12 cellular contexts compared by ENCODE assay signal in genomic region chr12:110615171-110615570, GRCh38. TPM values are rescaled to one million over a fixed set of nuclear protein-coding genes. Genes with fewer than 3 reads are reported as not detected.
DNase-seq lines count a peak whose midpoint lies in the region; ATAC-seq and TF ChIP-seq lines count a peak whose summit lies in the region.
"Had no signal": no experiment of that assay in that cellular context is flagged by ENCODE, and none has a peak within 500 bp of the region (broad histone marks: within the 10 kb centered on the region; RNA-seq: fewer than 3 reads in every experiment).

No MANE protein-coding gene starts in this region.

- TF ChIP-seq CTCF in GM13977 (IDR thresholded peaks at IDR 0.05; ENCODE audit: extremely low read depth, insufficient read depth, missing control alignments) (no peak), nephron progenitor cell (IDR thresholded peaks at IDR 0.05) (no peak)

- no peaks in the 10 kb centered on the region for H3K9me3 Mint-ChIP-seq in activated CD4-positive, alpha-beta T cell treated with anti-CD3 and anti-CD28 coated beads for 36 hours (ENCODE audit: low read depth)
- H3K9me3 Mint-ChIP-seq in activated naive CD8-positive, alpha-beta T cell (ENCODE audit: low read depth) = no peaks in the 10 kb centered on the region
- H3K9me3 Mint-ChIP-seq in nephron progenitor cell = no peaks in the 10 kb centered on the region

- H3K4me3 Mint-ChIP-seq in activated CD4-positive, alpha-beta T cell treated with anti-CD3 and anti-CD28 coated beads for 36 hours = peak overlapping the region; percentile 44
- peak overlapping the region; percentile 35 for H3K4me3 Mint-ChIP-seq in activated naive CD8-positive, alpha-beta T cell
- peak overlapping the region; percentile 84 for H3K4me3 Mint-ChIP-seq in nephron progenitor cell

- in situ Hi-C loops in GM13977 (cut with MboI; ENCODE audit: low pct_unique_long_range_greater_than_20kb, low sequenced_read_pairs, unreplicated experiment) = loop anchor here (10.0 kb wide), 1 partner anchor 210 kb away; no protein-coding TSS in a partner anchor
- in situ Hi-C loops in ACHN (cut with HindIII; ENCODE audit: low pct_ligation_motif_present, low pct_unique_long_range_greater_than_20kb, low sequenced_read_pairs) = no loop called here

- no peak for DNase-seq in activated CD4-positive, alpha-beta T cell treated with anti-CD3 and anti-CD28 coated beads for 36 hours
- DNase-seq in activated CD4-positive, alpha-beta T cell treated with anti-CD3 and anti-CD28 coated beads, Interleukin-2, amount 50 U/mL, for 48 hours = no peak
- DNase-seq in GM13977 (ENCODE audit: low spot score) = peak; percentile 45
- no peak for DNase-seq in nephron progenitor cell
- no peak for DNase-seq in NCI-H446 treated with DMSO at 0.1 percent for 48 hours (lab: John Stamatoyannopoulos, UW)
- DNase-seq in SHP77 (lab: John Stamatoyannopoulos, UW) = no peak
- DNase-seq in ACHN = no peak
- DNase-seq: 8988T, erythroblast, Kasumi-1, NCI-H1436 treated with DMSO at 0.1 percent for 48 hours had no signal

- no peaks in the 10 kb centered on the region for H3K36me3 Mint-ChIP-seq in activated CD4-positive, alpha-beta T cell treated with anti-CD3 and anti-CD28 coated beads for 36 hours (ENCODE audit: low read depth)
- peaks cover 3% of the 10 kb centered on the region for H3K36me3 Mint-ChIP-seq in activated naive CD8-positive, alpha-beta T cell
- peaks cover 13% of the 10 kb centered on the region for H3K36me3 Mint-ChIP-seq in nephron progenitor cell (ENCODE audit: low read depth)

- H3K27ac Mint-ChIP-seq in activated CD4-positive, alpha-beta T cell treated with anti-CD3 and anti-CD28 coated beads for 36 hours = no peak overlapping the region
- H3K27ac Mint-ChIP-seq in activated naive CD8-positive, alpha-beta T cell = no peak overlapping the region
- H3K27ac Mint-ChIP-seq in nephron progenitor cell = no peak overlapping the region

- POLR2A ChIA-PET in activated CD4-positive, alpha-beta T cell treated with anti-CD3 and anti-CD28 coated beads for 36 hours (lab: Charles Lee) = interaction anchor here (0.6 to 1.2 kb wide), 3 partner anchors 34 to 184 kb away, joined by 3 to 6 read pairs (median 3); partner anchors contain the start of gene GPN3

- peaks cover 23% of the 10 kb centered on the region for H3K4me1 Mint-ChIP-seq in activated CD4-positive, alpha-beta T cell treated with anti-CD3 and anti-CD28 coated beads for 36 hours
- peaks cover 12% of the 10 kb centered on the region for H3K4me1 Mint-ChIP-seq in activated naive CD8-positive, alpha-beta T cell (ENCODE audit: low read depth)
- H3K4me1 Mint-ChIP-seq in nephron progenitor cell = peaks cover 12% of the 10 kb centered on the region

- H3K27me3 Mint-ChIP-seq in activated CD4-positive, alpha-beta T cell treated with anti-CD3 and anti-CD28 coated beads for 36 hours = no peaks in the 10 kb centered on the region
- H3K27me3 Mint-ChIP-seq in activated naive CD8-positive, alpha-beta T cell = no peaks in the 10 kb centered on the region
- peaks cover 4% of the 10 kb centered on the region for H3K27me3 Mint-ChIP-seq in nephron progenitor cell (ENCODE audit: low read depth, poor library complexity)

- CTCF ChIA-PET in activated CD4-positive, alpha-beta T cell treated with anti-CD3 and anti-CD28 coated beads for 36 hours (lab: Charles Lee) = interaction anchor here (0.6 to 2.9 kb wide), 9 partner anchors 13 to 211 kb away, joined by 3 to 21 read pairs (median 4); partner anchors contain the start of gene ARPC3

- intact Hi-C loops in activated CD4-positive, alpha-beta T cell treated with anti-CD3 and anti-CD28 coated beads for 36 hours (cut with DNase I, micrococcal nuclease) = loop anchor here (2.0 to 10.0 kb wide), 5 partner anchors 128 to 490 kb away; partner anchors contain the start of genes ATP2A2 (in 1 of the 2), IFT81 (in 1 of the 2) and PPP1CC (in 1 of the 2)

- ATAC-seq in activated CD4-positive, alpha-beta T cell treated with anti-CD3 and anti-CD28 coated beads for 36 hours = no peak

RNA-seq across cellular contexts. Expression of gene TCTN1, which starts 1.2 kb away (rescaled TPM):
- total RNA-seq in activated CD4-positive, alpha-beta T cell treated with anti-CD3 and anti-CD28 coated beads for 36 hours = 1 to 10 TPM; 7.2 to 7.3 TPM

RNA-seq across cellular contexts. Expression of gene PPTC7, which starts 32.1 kb away (rescaled TPM):
- 10 to 100 TPM; 33.4 to 36.5 TPM for total RNA-seq in activated CD4-positive, alpha-beta T cell treated with anti-CD3 and anti-CD28 coated beads for 36 hours
